In the genomic region with DNA sequence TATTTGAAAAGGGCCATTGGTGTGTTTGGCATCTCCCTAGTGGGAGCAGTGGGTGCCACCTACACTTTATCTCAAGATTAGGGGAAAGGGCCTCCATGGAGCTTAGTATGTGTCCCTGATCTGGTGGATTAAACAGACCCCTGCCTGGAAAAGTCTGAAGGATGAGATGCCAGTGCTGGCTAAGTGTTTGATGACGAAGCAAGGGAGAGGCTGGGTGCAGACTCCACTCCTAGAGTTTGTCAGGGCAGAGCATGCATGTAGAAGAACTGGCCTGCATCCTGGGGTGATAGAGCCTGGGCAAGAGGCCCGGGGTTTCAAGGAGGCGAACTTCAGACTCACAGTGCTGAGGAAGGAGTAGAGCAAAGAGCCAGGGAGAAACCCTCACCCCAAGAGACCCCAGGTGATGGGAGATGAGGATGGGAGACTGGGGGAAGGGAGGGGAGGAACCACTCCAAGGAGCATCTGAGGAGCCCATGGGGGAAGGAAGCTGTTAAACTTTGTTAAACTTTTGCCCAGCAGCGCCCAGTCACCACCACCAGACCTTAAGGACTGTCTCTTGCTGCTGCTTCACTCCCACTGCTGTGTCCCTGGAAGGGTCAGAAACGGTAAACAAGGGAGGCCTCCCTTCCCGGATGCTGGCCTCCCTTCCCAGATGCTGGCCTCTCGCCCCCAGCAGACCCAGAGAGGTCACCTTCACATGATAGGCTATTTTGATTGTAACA, we compare ENCODE assay signal across 9 cellular contexts.
A peak's percentile ranks its signal among the peaks of the same experiment; 100 is the strongest.
DNase-seq lines count a peak whose midpoint lies in the region; ATAC-seq and TF ChIP-seq lines count a peak whose summit lies in the region.
"Had no signal": no experiment of that assay in that cellular context is flagged by ENCODE, and none has a peak within 500 bp of the region (broad histone marks: within the 10 kb centered on the region; RNA-seq: fewer than 3 reads in every experiment).

No MANE protein-coding gene starts in this region.

- peaks cover 0 to 8% (median 4%) of the 10 kb centered on the region in 4 donors for H3K36me3 ChIP-seq in right lobe of liver
- peaks cover 0 to 14% (median 6%) of the 10 kb centered on the region in 4 donors for H3K36me3 ChIP-seq in sigmoid colon

- WGBS in right lobe of liver (ENCODE audit: insufficient coverage, low coverage, low lambda C conversion rate, missing lambda C conversion rate), result 58% methylated on average over 3 of the region's 7 CpGs
- 79 to 82% methylated on average over 7 of the region's 7 CpGs for WGBS in sigmoid colon, 2 donors

- ATAC-seq in WTC11 (no peak), right lobe of liver (peak; percentile 29 to 76 (median 62))

- no peaks in the 10 kb centered on the region for H3K9me3 Mint-ChIP-seq in activated naive CD4-positive, alpha-beta T cell treated with anti-CD3 and anti-CD28 coated beads, Interleukin-2, amount 10 ng/mL, durations not matched to agents 7 days and 5 days
- H3K9me3 Mint-ChIP-seq in WTC11 (peaks cover 8% of the 10 kb centered on the region), type B pancreatic cell (peaks cover 3% of the 10 kb centered on the region)

- no peaks in the 10 kb centered on the region for H3K27me3 Mint-ChIP-seq in activated naive CD4-positive, alpha-beta T cell treated with anti-CD3 and anti-CD28 coated beads, Interleukin-2, amount 10 ng/mL, durations not matched to agents 7 days and 5 days
- H3K27me3 Mint-ChIP-seq in WTC11 (ENCODE audit: low read depth) (no peaks in the 10 kb centered on the region), type B pancreatic cell (no peaks in the 10 kb centered on the region)

- POLR2A ChIA-PET in WTC11 (lab: Charles Lee), result no interaction called here

- peak overlapping the region; percentile 12 for H3K27ac Mint-ChIP-seq in activated naive CD4-positive, alpha-beta T cell treated with anti-CD3 and anti-CD28 coated beads, Interleukin-2, amount 10 ng/mL, durations not matched to agents 7 days and 5 days
- H3K27ac Mint-ChIP-seq in WTC11, result peak overlapping the region; percentile 72; the same call in 1 of the 2 replicates
- H3K27ac Mint-ChIP-seq in type B pancreatic cell, result peak overlapping the region; percentile 54

- H3K27ac ChIP-seq in right lobe of liver (peak overlapping the region; percentile 45 to 61 (median 54)), sigmoid colon (peak overlapping the region in 1 of 4 donors; percentile 46)

- CTCF ChIA-PET in activated naive CD4-positive, alpha-beta T cell treated with anti-CD3 and anti-CD28 coated beads, Interleukin-2, amount 10 ng/mL, durations not matched to agents 7 days and 5 days (lab: Charles Lee), result interaction anchor here (1.9 to 3.1 kb wide), 2 partner anchors 22 to 126 kb away, joined by 5 to 12 read pairs; no protein-coding TSS in a partner anchor
- CTCF ChIA-PET in WTC11 (lab: Charles Lee), result interaction anchor here (2.6 kb wide), 1 partner anchor 21 kb away, joined by 11 read pairs; no protein-coding TSS in a partner anchor

- TF ChIP-seq POLR2A in right lobe of liver (IDR thresholded peaks at IDR 0.05) (no peak), sigmoid colon (IDR thresholded peaks at IDR 0.05) (no peak)

- H3K4me3 Mint-ChIP-seq in activated naive CD4-positive, alpha-beta T cell treated with anti-CD3 and anti-CD28 coated beads, Interleukin-2, amount 10 ng/mL, durations not matched to agents 7 days and 5 days, result no peak overlapping the region
- no peak overlapping the region for H3K4me3 Mint-ChIP-seq in WTC11
- H3K4me3 Mint-ChIP-seq in type B pancreatic cell, result no peak overlapping the region

- H3K4me1 Mint-ChIP-seq in activated naive CD4-positive, alpha-beta T cell treated with anti-CD3 and anti-CD28 coated beads, Interleukin-2, amount 10 ng/mL, durations not matched to agents 7 days and 5 days, result peaks cover 31% of the 10 kb centered on the region
- no peaks in the 10 kb centered on the region for H3K4me1 Mint-ChIP-seq in WTC11
- peaks cover 33% of the 10 kb centered on the region for H3K4me1 Mint-ChIP-seq in type B pancreatic cell (ENCODE audit: unreplicated experiment)

- intact Hi-C loops in right lobe of liver (cut with DNase I) (no loop called here), sigmoid colon (cut with DNase I) (no loop called here)

- H3K4me3 ChIP-seq in right lobe of liver, result no peak overlapping the region
- H3K4me3 ChIP-seq in sigmoid colon, result no peak overlapping the region

- no peaks in the 10 kb centered on the region for H3K27me3 ChIP-seq in right lobe of liver
- no peaks in the 10 kb centered on the region for H3K27me3 ChIP-seq in sigmoid colon

- no peak for DNase-seq in activated naive CD4-positive, alpha-beta T cell treated with anti-CD3 and anti-CD28 coated beads, Interleukin-2, amount 10 ng/mL, durations not matched to agents 7 days and 5 days
- no peak for DNase-seq in activated naive CD4-positive, alpha-beta T cell treated with anti-CD3 and anti-CD28 coated beads, Interleukin-2, amount 50 U/mL, for 16 hours
- DNase-seq in WTC11 (ENCODE audit: low spot score) (no peak), right lobe of liver (no peak), type B pancreatic cell (ENCODE audit: extremely low spot score, unreplicated experiment) (no peak), NCI-H774 (lab: John Stamatoyannopoulos, UW) (no peak), SIG-M5 treated with dmso at 0.1 percent for 504 hours (lab: John Stamatoyannopoulos, UW; ENCODE audit: unreplicated experiment) (no peak), sigmoid colon (no peak)
- DNase-seq: nucleus accumbens had no signal

- H3K4me1 ChIP-seq in right lobe of liver, result peaks cover 0 to 23% (median 2%) of the 10 kb centered on the region in 4 donors
- peaks cover 0 to 44% (median 40%) of the 10 kb centered on the region in 4 donors for H3K4me1 ChIP-seq in sigmoid colon

- no peaks in the 10 kb centered on the region for H3K9me3 ChIP-seq in right lobe of liver
- H3K9me3 ChIP-seq in sigmoid colon, result no peaks in the 10 kb centered on the region

- peaks cover 16% of the 10 kb centered on the region for H3K36me3 Mint-ChIP-seq in activated naive CD4-positive, alpha-beta T cell treated with anti-CD3 and anti-CD28 coated beads, Interleukin-2, amount 10 ng/mL, durations not matched to agents 7 days and 5 days
- H3K36me3 Mint-ChIP-seq in WTC11 (peaks cover 12% of the 10 kb centered on the region), type B pancreatic cell (peaks cover 10% of the 10 kb centered on the region)

- TF ChIP-seq CTCF in WTC11 (IDR thresholded peaks at IDR 0.05) (no peak), right lobe of liver (IDR thresholded peaks at IDR 0.05) (no peak), type B pancreatic cell (conservative IDR thresholded peaks at IDR 0.05) (no peak), sigmoid colon (IDR thresholded peaks at IDR 0.05) (no peak)

- TF ChIP-seq EP300 in sigmoid colon (IDR thresholded peaks at IDR 0.05), result no peak

TF ChIP-seq in WTC11, 78 proteins besides CTCF, POLR2A, EP300 and RAD21:
- TF ChIP-seq, protein P1, sequence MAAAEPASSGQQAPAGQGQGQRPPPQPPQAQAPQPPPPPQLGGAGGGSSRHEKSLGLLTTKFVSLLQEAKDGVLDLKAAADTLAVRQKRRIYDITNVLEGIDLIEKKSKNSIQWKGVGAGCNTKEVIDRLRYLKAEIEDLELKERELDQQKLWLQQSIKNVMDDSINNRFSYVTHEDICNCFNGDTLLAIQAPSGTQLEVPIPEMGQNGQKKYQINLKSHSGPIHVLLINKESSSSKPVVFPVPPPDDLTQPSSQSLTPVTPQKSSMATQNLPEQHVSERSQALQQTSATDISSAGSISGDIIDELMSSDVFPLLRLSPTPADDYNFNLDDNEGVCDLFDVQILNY (CRISPR knock-in tag; IDR thresholded peaks at IDR 0.05), result no peak
- TF ChIP-seq, protein P2, sequence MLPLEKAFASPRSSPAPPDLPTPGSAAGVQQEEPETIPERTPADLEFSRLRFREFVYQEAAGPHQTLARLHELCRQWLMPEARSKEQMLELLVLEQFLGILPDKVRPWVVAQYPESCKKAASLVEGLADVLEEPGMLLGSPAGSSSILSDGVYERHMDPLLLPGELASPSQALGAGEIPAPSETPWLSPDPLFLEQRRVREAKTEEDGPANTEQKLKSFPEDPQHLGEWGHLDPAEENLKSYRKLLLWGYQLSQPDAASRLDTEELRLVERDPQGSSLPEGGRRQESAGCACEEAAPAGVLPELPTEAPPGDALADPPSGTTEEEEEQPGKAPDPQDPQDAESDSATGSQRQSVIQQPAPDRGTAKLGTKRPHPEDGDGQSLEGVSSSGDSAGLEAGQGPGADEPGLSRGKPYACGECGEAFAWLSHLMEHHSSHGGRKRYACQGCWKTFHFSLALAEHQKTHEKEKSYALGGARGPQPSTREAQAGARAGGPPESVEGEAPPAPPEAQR (CRISPR knock-in tag; IDR thresholded peaks at IDR 0.05), result no peak
- TF ChIP-seq HMGA2 (CRISPR knock-in tag; IDR thresholded peaks at IDR 0.05) (no peak), SOX15 (CRISPR knock-in tag; IDR thresholded peaks at IDR 0.05) (no peak), ZNF232 (CRISPR knock-in tag; IDR thresholded peaks at IDR 0.05) (no peak), CREM (CRISPR knock-in tag; IDR thresholded peaks at IDR 0.05) (no peak)
- TF ChIP-seq, protein P3, sequence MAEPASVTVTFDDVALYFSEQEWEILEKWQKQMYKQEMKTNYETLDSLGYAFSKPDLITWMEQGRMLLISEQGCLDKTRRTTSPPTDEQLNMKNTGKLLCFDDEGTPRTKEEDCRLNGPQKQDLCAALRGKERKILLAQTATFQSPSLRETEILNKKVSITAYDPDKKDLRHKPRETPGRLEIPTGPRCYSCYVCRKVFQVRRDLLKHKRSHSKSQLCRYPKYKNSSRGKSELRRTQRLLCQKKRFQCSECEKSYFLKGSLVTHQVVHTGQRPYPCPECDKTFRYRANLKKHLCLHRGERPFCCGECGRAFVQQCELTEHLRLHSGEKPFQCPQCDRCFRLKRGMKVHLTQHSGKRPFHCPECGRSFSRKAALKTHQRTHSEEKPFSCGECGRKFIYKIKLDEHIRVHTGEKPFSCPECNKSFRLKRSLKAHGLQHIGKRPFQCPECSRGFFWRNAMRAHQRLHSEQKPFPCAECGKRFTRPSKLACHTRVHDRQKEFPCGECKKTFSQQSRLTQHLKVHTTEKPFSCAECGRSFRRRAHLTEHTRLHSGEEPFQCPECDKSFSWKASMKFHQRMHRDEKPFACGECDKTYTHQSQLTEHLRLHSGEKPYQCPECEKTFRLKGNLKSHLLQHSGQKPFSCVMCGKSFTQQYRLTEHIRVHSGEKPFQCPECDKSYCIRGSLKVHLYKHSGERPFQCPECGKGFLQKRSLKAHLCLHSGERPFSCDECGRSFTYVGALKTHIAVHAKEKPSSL (CRISPR knock-in tag; conservative IDR thresholded peaks at IDR 0.05), result no peak

Comparison
In these comparisons a context has a peak if more than half of its experiments do, and no peak if none do; other contexts are left out.
1. H3K27ac Mint-ChIP-seq: peak in every context shown above with its lines; median percentile 72 in WTC11; 54 in type B pancreatic cell; 12 in activated naive CD4-positive, alpha-beta T cell treated with anti-CD3 and anti-CD28 coated beads, Interleukin-2, amount 10 ng/mL, durations not matched to agents 7 days and 5 days.